In the genomic region with DNA sequence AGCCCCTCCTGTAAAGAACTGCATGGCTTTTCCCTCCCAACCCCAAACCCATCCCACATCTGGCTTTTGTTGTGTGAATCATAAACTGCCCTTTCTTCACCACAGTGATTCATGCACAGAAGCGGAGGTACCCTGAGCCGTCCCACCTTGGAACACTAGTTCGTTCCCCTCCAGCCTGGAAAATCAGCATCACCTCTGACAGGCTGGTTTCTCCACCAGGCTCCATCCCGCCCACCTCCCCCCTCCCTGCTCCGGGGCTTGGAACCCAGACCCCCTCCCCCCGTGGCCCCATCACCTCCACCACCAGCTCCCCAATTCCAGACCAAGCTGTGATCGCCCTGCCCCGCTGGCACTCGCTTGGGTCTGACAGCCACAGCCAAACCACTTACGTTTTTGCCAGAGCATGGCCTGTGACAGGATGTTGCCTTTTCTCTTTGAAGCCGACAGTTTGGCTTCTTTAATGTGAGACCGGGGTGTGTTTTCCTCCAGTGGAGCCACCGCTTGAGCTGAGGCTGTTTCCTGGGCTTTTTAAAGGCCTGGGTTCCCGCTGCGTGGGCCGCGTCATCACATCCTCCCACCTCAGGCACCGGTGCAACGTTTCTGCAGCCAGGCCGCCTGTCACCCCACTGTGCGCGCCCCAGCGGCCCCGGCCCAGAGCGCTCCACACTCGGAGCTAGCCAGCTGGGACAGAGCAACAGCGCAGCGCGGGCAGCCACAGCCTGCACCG, we compare ENCODE assay signal across 8 cellular contexts. TPM values are rescaled to one million over a fixed set of nuclear protein-coding genes. Genes with fewer than 3 reads are reported as not detected.
A peak's percentile ranks its signal among the peaks of the same experiment; 100 is the strongest.
DNase-seq lines count a peak whose midpoint lies in the region; ATAC-seq and TF ChIP-seq lines count a peak whose summit lies in the region.

A gene with protein sequence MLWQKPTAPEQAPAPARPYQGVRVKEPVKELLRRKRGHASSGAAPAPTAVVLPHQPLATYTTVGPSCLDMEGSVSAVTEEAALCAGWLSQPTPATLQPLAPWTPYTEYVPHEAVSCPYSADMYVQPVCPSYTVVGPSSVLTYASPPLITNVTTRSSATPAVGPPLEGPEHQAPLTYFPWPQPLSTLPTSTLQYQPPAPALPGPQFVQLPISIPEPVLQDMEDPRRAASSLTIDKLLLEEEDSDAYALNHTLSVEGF (minus strand): TSS at position 503 of the 727 bp plus-strand sequence. CDS start 98 bp downstream, at position 405.

- H3K27me3 Mint-ChIP-seq in WTC11 (ENCODE audit: low read depth): no peaks in the 10 kb centered on the region

- no peak within 1 kb of the TSS for H3K4me3 Mint-ChIP-seq in WTC11

- ATAC-seq in GM18519 (IDR thresholded peaks at IDR 0.05; ENCODE audit: low FRiP score, unreplicated experiment): peak; percentile 73
- peak; percentile 54 for ATAC-seq in HG02938 (IDR thresholded peaks at IDR 0.05; ENCODE audit: unreplicated experiment)
- ATAC-seq in WTC11: peak; percentile 91

- DNase-seq in WTC11 (ENCODE audit: low spot score) (peak; percentile 45), cerebellar cortex (ENCODE audit: low spot score) (peak; percentile 13), DMS153 treated with DMSO at 0.1 percent for 48 hours (lab: John Stamatoyannopoulos, UW; ENCODE audit: unreplicated experiment) (no peak), NOMO-1 (lab: John Stamatoyannopoulos, UW; ENCODE audit: unreplicated experiment in 2 of 2) (no peak), DMS79 treated with DMSO at 0.1 percent for 48 hours (lab: John Stamatoyannopoulos, UW) (no peak)
- DNase-seq in stimulated activated CD4-positive, alpha-beta T cell treated with anti-CD3 and anti-CD28 coated beads, Interleukin-15, amount 100 ng/mL, for 48 hours (ENCODE audit: low read depth in 2 of 2): peak; percentile 75 to 77

- no peak within 1 kb of the TSS for H3K27ac Mint-ChIP-seq in WTC11

- H3K4me1 Mint-ChIP-seq in WTC11: 0 out of 2 replicates have a peak, but pooled peaks cover 5% of the 10 kb centered on the region

- CTCF ChIA-PET in WTC11 (lab: Charles Lee): interaction anchor here (1.1 kb wide), 1 partner anchor 50 kb away, joined by 3 read pairs; no protein-coding TSS in a partner anchor

- POLR2A ChIA-PET in WTC11 (lab: Charles Lee): no interaction called here

- H3K9me3 Mint-ChIP-seq in WTC11: no peaks in the 10 kb centered on the region

- H3K36me3 Mint-ChIP-seq in WTC11: no peaks in the 10 kb centered on the region

- no peak for TF ChIP-seq CTCF in WTC11 (IDR thresholded peaks at IDR 0.05)

TF ChIP-seq in WTC11, 78 proteins besides CTCF, POLR2A, EP300 and RAD21:
- TF ChIP-seq, protein P1, sequence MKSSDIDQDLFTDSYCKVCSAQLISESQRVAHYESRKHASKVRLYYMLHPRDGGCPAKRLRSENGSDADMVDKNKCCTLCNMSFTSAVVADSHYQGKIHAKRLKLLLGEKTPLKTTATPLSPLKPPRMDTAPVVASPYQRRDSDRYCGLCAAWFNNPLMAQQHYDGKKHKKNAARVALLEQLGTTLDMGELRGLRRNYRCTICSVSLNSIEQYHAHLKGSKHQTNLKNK (CRISPR knock-in tag; IDR thresholded peaks at IDR 0.05): no peak
- TF ChIP-seq ZBTB21 (CRISPR knock-in tag; IDR thresholded peaks at IDR 0.05; ENCODE audit: borderline replicate concordance) (0 out of 2 replicates have a peak, but pooled peaks have one; percentile 42), FOXP1 (CRISPR knock-in tag; IDR thresholded peaks at IDR 0.05; ENCODE audit: borderline replicate concordance) (0 out of 2 replicates have a peak, but pooled peaks have one; percentile 6)
- TF ChIP-seq, protein P2, sequence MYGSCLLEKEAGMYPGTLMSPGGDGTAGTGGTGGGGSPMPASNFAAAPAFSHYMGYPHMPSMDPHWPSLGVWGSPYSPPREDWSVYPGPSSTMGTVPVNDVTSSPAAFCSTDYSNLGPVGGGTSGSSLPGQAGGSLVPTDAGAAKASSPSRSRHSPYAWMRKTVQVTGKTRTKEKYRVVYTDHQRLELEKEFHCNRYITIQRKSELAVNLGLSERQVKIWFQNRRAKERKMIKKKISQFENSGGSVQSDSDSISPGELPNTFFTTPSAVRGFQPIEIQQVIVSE (CRISPR knock-in tag; IDR thresholded peaks at IDR 0.05; ENCODE audit: borderline replicate concordance): no peak

RNA-seq across cellular contexts. Expression of the gene that starts here (rescaled TPM):
- 0.07 to 0.27 TPM (median 0.22 TPM) in 3 replicates for total RNA-seq in WTC11 (2021)

Comparison
In these comparisons a context has a peak if more than half of its experiments do, and no peak if none do; other contexts are left out.
1. Peak in DNase-seq and ATAC-seq in WTC11; RNA of the gene not detected or under 1 TPM.
2. DNase-seq: peak in cerebellar cortex (single experiment) and stimulated activated CD4-positive, alpha-beta T cell treated with anti-CD3 and anti-CD28 coated beads, Interleukin-15, amount 100 ng/mL, for 48 hours (2 of 2); none in DMS153 treated with DMSO at 0.1 percent for 48 hours (single experiment), NOMO-1 (0 of 2) and DMS79 treated with DMSO at 0.1 percent for 48 hours (single experiment).
3. Peak in every context shown above with its lines, with median percentiles within 50 percentile points of each other: ATAC-seq.